ENCODE assay signal across 23 cellular contexts in genomic region chr1:240962086-240962485, GRCh38.
"Had no signal": no experiment of that assay in that cellular context is flagged by ENCODE, and none has a peak within 500 bp of the region (broad histone marks: within the 10 kb centered on the region; RNA-seq: fewer than 3 reads in every experiment).

No MANE protein-coding gene starts in this region.

- H3K27me3 ChIP-seq: dorsolateral prefrontal cortex, foreskin keratinocyte, heart left ventricle, hepatocyte, left lung had no signal

- H3K4me3 ChIP-seq: coronary artery, dorsolateral prefrontal cortex, esophagus muscularis mucosa, gastroesophageal sphincter, heart left ventricle, hepatocyte, left lung, lower lobe of right lung had no signal

- H3K27ac ChIP-seq: coronary artery, dorsolateral prefrontal cortex, esophagus muscularis mucosa, foreskin keratinocyte, gastroesophageal sphincter, heart left ventricle, hepatocyte, left lung, lower lobe of right lung had no signal

- FAIRE-seq: endothelial cell of umbilical vein, frontal cortex, islet of Langerhans, keratinocyte had no signal

- DNase-seq: dermis blood vessel endothelial cell; effector CD4-positive, alpha-beta T cell; effector memory CD4-positive, alpha-beta T cell; foreskin keratinocyte; heart left ventricle; hypothalamus; left cardiac atrium; left lung; left ventricle myocardium superior; lower lobe of right lung; mesendoderm; midbrain; naive thymus-derived CD4-positive, alpha-beta T cell; natural killer cell had no signal

- H3K79me2 ChIP-seq: hepatocyte had no signal

- H3K4me1 ChIP-seq: esophagus muscularis mucosa, foreskin keratinocyte, gastroesophageal sphincter, heart left ventricle, left lung, lower lobe of right lung had no signal

- H3K4me2 ChIP-seq: hepatocyte had no signal

- H2AFZ ChIP-seq: hepatocyte had no signal

- H3K9me3 ChIP-seq: esophagus muscularis mucosa, gastroesophageal sphincter, heart left ventricle, left lung, lower lobe of right lung had no signal

- H3K36me3 ChIP-seq: esophagus muscularis mucosa, gastroesophageal sphincter, heart left ventricle, left lung, lower lobe of right lung had no signal
